In the genomic region with DNA sequence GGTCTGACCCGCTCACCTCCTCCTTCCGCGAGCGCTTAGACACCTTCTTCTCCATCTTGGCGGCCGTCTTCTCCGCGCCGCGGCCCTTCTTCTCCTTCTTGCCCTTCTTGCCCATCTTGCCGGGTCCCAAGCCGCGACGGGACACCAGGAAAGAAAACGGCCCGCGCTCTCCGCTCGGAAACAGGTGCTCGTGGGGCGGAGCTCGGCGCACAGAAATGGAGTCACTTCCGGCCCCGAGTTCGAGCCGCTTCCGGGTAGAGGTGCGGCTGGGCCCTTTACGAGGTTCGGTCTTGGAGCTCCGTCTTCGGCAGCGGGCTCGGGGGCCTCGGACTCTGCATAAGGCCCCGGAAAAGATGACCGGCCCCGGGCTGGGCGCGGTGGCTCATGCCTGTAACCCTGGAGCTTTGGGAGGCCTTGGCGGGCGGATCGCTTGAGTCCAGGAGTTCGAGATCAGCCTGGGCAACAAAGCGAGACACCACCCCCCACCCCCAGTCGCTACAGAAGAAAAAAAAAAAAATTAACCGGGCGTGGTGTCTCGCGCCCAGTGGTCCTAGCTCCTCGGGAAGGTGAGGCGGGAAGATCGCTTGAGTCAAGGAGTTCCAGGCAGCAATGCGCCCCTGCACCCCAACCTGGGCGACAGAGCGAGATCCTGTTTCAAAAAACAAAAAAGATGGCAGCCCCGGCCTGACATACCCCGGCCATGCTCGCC, we compare ENCODE assay signal across 8 cellular contexts. TPM values are rescaled to one million over a fixed set of nuclear protein-coding genes. Genes with fewer than 3 reads are reported as not detected.
DNase-seq lines count a peak whose midpoint lies in the region; ATAC-seq and TF ChIP-seq lines count a peak whose summit lies in the region.

Gene KLHDC4, minus strand, starts transcription at position 211 of the 709 bp plus-strand sequence. Its CDS starts 96 bp downstream, at position 115.

- H3K9ac ChIP-seq in GM23248, result peak within 1 kb of the TSS; percentile 98
- H3K9ac ChIP-seq in SU-DHL-6 (ENCODE audit: low read length), result peak within 1 kb of the TSS; percentile 89

- no peaks in the 10 kb centered on the region for H3K9me3 Mint-ChIP-seq in activated naive CD8-positive, alpha-beta T cell treated with anti-CD3 and anti-CD28 coated beads for 36 hours

- TF ChIP-seq EP300 in ovary (IDR thresholded peaks at IDR 0.05), result no peak

- H4K20me1 ChIP-seq in DOHH2 (ENCODE audit: control insufficient read depth, insufficient read depth, low read depth, low read length) (peaks cover 8% of the 10 kb centered on the region; the same call in 1 of the 2 replicates), GM23248 (ENCODE audit: insufficient read depth) (no peaks in the 10 kb centered on the region), SU-DHL-6 (ENCODE audit: low read depth, low read length) (no peaks in the 10 kb centered on the region)

- in situ Hi-C loops in GM23248 (cut with MboI), result no loop called here

- H3K4me3 Mint-ChIP-seq in activated naive CD8-positive, alpha-beta T cell treated with anti-CD3 and anti-CD28 coated beads for 36 hours, result peak within 1 kb of the TSS; percentile 98

- H3K36me3 ChIP-seq in DOHH2 (ENCODE audit: control insufficient read depth, low read length) (peaks cover 44% of the 10 kb centered on the region), GM23248 (ENCODE audit: low read depth) (peaks cover 5% of the 10 kb centered on the region; the same call in 1 of the 2 replicates), SU-DHL-6 (ENCODE audit: low read length) (peaks cover 19% of the 10 kb centered on the region; the same call in 1 of the 2 replicates), ovary (no peaks in the 10 kb centered on the region), thoracic aorta (peaks cover 5% of the 10 kb centered on the region)

- no peaks in the 10 kb centered on the region for H3K27me3 Mint-ChIP-seq in activated naive CD8-positive, alpha-beta T cell treated with anti-CD3 and anti-CD28 coated beads for 36 hours

- intact Hi-C loops in head of caudate nucleus (cut with DNase I), result loop anchor here (5.0 kb wide), 1 partner anchor 179 kb away; no protein-coding TSS in a partner anchor
- intact Hi-C loops in ovary (cut with DNase I), result loop anchor here in 3 of 4 donors (5.0 to 10.0 kb wide), 2 partner anchors 179 to 351 kb away; no protein-coding TSS in a partner anchor

- peak within 1 kb of the TSS; percentile 91 for H3K4me2 ChIP-seq in DOHH2 (ENCODE audit: low read length)
- H3K4me2 ChIP-seq in GM23248 (ENCODE audit: unreplicated experiment), result peak within 1 kb of the TSS; percentile 86
- peak within 1 kb of the TSS; percentile 81 for H3K4me2 ChIP-seq in SU-DHL-6 (ENCODE audit: low read depth, low read length, poor library complexity, severe bottlenecking)

- H3K9me2 ChIP-seq in DOHH2 (replicated peaks; ENCODE audit: control insufficient read depth, low read length) (no peaks in the 10 kb centered on the region), GM23248 (ENCODE audit: insufficient read depth) (no peaks in the 10 kb centered on the region), SU-DHL-6 (replicated peaks; ENCODE audit: insufficient read depth, low read length) (no peaks in the 10 kb centered on the region)

- peak; percentile 63 for ATAC-seq in thoracic aorta (ENCODE audit: insufficient number of reproducible peaks, low FRiP score, low read depth)

- H3K4me1 Mint-ChIP-seq in activated naive CD8-positive, alpha-beta T cell treated with anti-CD3 and anti-CD28 coated beads for 36 hours, result peaks cover 38% of the 10 kb centered on the region

- peak within 1 kb of the TSS; percentile 85 for H3K27ac ChIP-seq in DOHH2 (ENCODE audit: low read depth, low read length)
- H3K27ac ChIP-seq in GM23248, result peak within 1 kb of the TSS; percentile 72
- peak within 1 kb of the TSS; percentile 77 for H3K27ac ChIP-seq in SU-DHL-6 (ENCODE audit: low read depth, low read length)
- peak within 1 kb of the TSS; percentile 20 to 62 for H3K27ac ChIP-seq in ovary
- H3K27ac ChIP-seq in thoracic aorta, result peak within 1 kb of the TSS; percentile 86 to 87

- TF ChIP-seq CTCF in DOHH2 (IDR thresholded peaks at IDR 0.05; ENCODE audit: low read depth, low read length, poor library complexity, severe bottlenecking) (no peak), SU-DHL-6 (IDR thresholded peaks at IDR 0.05; ENCODE audit: insufficient read depth, low read length, poor library complexity, severe bottlenecking) (no peak), ovary (IDR thresholded peaks at IDR 0.05) (peak in 1 of 3 donors; percentile 6), thoracic aorta (IDR thresholded peaks at IDR 0.05) (no peak)

- H3K27me3 ChIP-seq in DOHH2 (ENCODE audit: control insufficient read depth, low read length) (no peaks in the 10 kb centered on the region), GM23248 (replicated peaks; ENCODE audit: insufficient read depth) (no peaks in the 10 kb centered on the region), SU-DHL-6 (ENCODE audit: low read length) (no peaks in the 10 kb centered on the region), ovary (no peaks in the 10 kb centered on the region), thoracic aorta (replicated peaks; ENCODE audit: insufficient read depth) (no peaks in the 10 kb centered on the region)

- TF ChIP-seq POLR2A in ovary (IDR thresholded peaks at IDR 0.05), result peak; percentile 74

- peak within 1 kb of the TSS; percentile 96 for H3K27ac Mint-ChIP-seq in activated naive CD8-positive, alpha-beta T cell treated with anti-CD3 and anti-CD28 coated beads for 36 hours

- peaks cover 27% of the 10 kb centered on the region for H3K36me3 Mint-ChIP-seq in activated naive CD8-positive, alpha-beta T cell treated with anti-CD3 and anti-CD28 coated beads for 36 hours

- whole genome bisulfite sequencing in GM23248 (ENCODE audit: low coverage in 1 of 2, low lambda C conversion rate in 2 of 2, missing lambda C conversion rate in 2 of 2), 2 experiments, result 0 to 1% methylated on average over 58 to 60 of the region's 60 CpGs
- 1% methylated on average over 60 of the region's 60 CpGs for WGBS in ovary, 3 donors

- H2AFZ ChIP-seq in GM23248 (peak within 1 kb of the TSS; percentile 88), SU-DHL-6 (ENCODE audit: low read depth, low read length, severe bottlenecking) (peak within 1 kb of the TSS; percentile 78)

- peaks cover 35% of the 10 kb centered on the region for H3F3A ChIP-seq in DOHH2 (ENCODE audit: control insufficient read depth, insufficient read depth)
- H3F3A ChIP-seq in GM23248 (ENCODE audit: insufficient read depth), result peaks cover 16% of the 10 kb centered on the region
- H3F3A ChIP-seq in SU-DHL-6 (ENCODE audit: insufficient read depth), result peaks cover 36% of the 10 kb centered on the region

- H3K9me3 ChIP-seq in DOHH2 (ENCODE audit: control insufficient read depth, insufficient read depth, low read length) (no peaks in the 10 kb centered on the region), GM23248 (ENCODE audit: low read depth) (no peaks in the 10 kb centered on the region), SU-DHL-6 (ENCODE audit: insufficient read depth, low read length) (no peaks in the 10 kb centered on the region), ovary (no peaks in the 10 kb centered on the region), thoracic aorta (no peaks in the 10 kb centered on the region)

- peaks cover 59% of the 10 kb centered on the region for H3K79me2 ChIP-seq in DOHH2 (ENCODE audit: control insufficient read depth, low read length)
- H3K79me2 ChIP-seq in GM23248 (ENCODE audit: insufficient read depth), result peaks cover 26% of the 10 kb centered on the region
- peaks cover 55% of the 10 kb centered on the region for H3K79me2 ChIP-seq in SU-DHL-6 (ENCODE audit: insufficient read depth, low read length)

- DNase-seq in GM23248 (peak; percentile 93), M059J (ENCODE audit: low read depth) (peak; percentile 83), head of caudate nucleus (peak; percentile 76 to 96 (median 92)), ovary (peak; percentile 83 to 93 (median 88)), thoracic aorta (ENCODE audit: low spot score) (peak; percentile 65)
- DNase-seq in activated naive CD8-positive, alpha-beta T cell treated with anti-CD3 and anti-CD28 coated beads for 36 hours, result peak; percentile 90

- peak within 1 kb of the TSS; percentile 89 for H3K4me3 ChIP-seq in DOHH2 (ENCODE audit: low read length)
- H3K4me3 ChIP-seq in GM23248, result peak within 1 kb of the TSS; percentile 87
- H3K4me3 ChIP-seq in SU-DHL-6 (ENCODE audit: insufficient read depth, low read length, poor library complexity, severe bottlenecking), result peak within 1 kb of the TSS; percentile 85
- H3K4me3 ChIP-seq in ovary, result peak within 1 kb of the TSS; percentile 90
- peak within 1 kb of the TSS; percentile 93 for H3K4me3 ChIP-seq in thoracic aorta

- H3K4me1 ChIP-seq in DOHH2 (ENCODE audit: control insufficient read depth, low read length) (peaks cover 80% of the 10 kb centered on the region), GM23248 (ENCODE audit: insufficient read depth) (peaks cover 4% of the 10 kb centered on the region; the same call in 1 of the 2 replicates), ovary (ENCODE audit: insufficient read depth) (peaks cover 10% of the 10 kb centered on the region), thoracic aorta (ENCODE audit: control insufficient read depth in 1 of 2, low read depth in 2 of 2) (peaks cover 12 to 25% of the 10 kb centered on the region in 2 donors)

RNA-seq across cellular contexts. Expression of gene KLHDC4, which starts in this region (rescaled TPM):
- total RNA-seq in GM23248 (2014; rRNA removed; shearing (Covaris generic)), result 9.4 and 19.6 TPM in 2 replicates
- 8.8 and 12.3 TPM in 2 replicates for polyA plus RNA-seq in GM23248 (2016; fragmentation: Nextera tagmentation; extraction: Ambion mirVana)
- total RNA-seq in M059J (2014; rRNA removed; shearing (Covaris generic)), result 7.9 and 14.7 TPM in 2 replicates
- 10 to 100 TPM; 75.7 to 77.5 TPM for total RNA-seq in activated naive CD8-positive, alpha-beta T cell treated with anti-CD3 and anti-CD28 coated beads for 36 hours
- 10 to 100 TPM; 24.1 to 35.9 (median 30.5) TPM for total RNA-seq in ovary
- 10 to 100 TPM; 16.2 to 22.7 TPM for polyA plus RNA-seq in ovary
- total RNA-seq in thoracic aorta, result 10 to 100 TPM; 33.4 to 61.4 TPM

Comparison
In these comparisons a context has a peak if more than half of its experiments do, and no peak if none do; other contexts are left out.
1. Peak in every context shown above with its lines: DNase-seq, ATAC-seq, H3K4me3 ChIP-seq and H3K27ac ChIP-seq.